Comparison of ENCODE assay signal across 8 cellular contexts in genomic region chr16:89422905-89423630, GRCh38.
DNase-seq lines count a peak whose midpoint lies in the region; ATAC-seq and TF ChIP-seq lines count a peak whose summit lies in the region.

No MANE protein-coding gene starts in this region.

- no peak for TF ChIP-seq CTCF in AG10803 (conservative IDR thresholded peaks at IDR 0.05; ENCODE audit: low read length)

- intact Hi-C loops in left ventricle myocardium superior (cut with micrococcal nuclease), result no loop called here

- DNase-seq in AG10803 (ENCODE audit: low read depth), result peak; percentile 45
- peak; percentile 54 for DNase-seq in activated T-cell treated with anti-CD3 and anti-CD28 coated beads for 24 hours (ENCODE audit: low read depth)
- DNase-seq in left ventricle myocardium superior, result no peak
- DNase-seq in stimulated activated CD8-positive, alpha-beta memory T cell treated with anti-CD3 and anti-CD28 coated beads, Interleukin-4, amount 100 ng/mL, for 24 hours (ENCODE audit: low read depth), result peak; percentile 65
- DNase-seq in NCI-H748 treated with DMSO at 0.1 percent for 48 hours (lab: John Stamatoyannopoulos, UW), result no peak
- no peak for DNase-seq in NCI-H1105 (lab: John Stamatoyannopoulos, UW)

- peak; percentile 62 for ATAC-seq in GM19455 (IDR thresholded peaks at IDR 0.05; ENCODE audit: unreplicated experiment)
- ATAC-seq in HG03565 (IDR thresholded peaks at IDR 0.05; ENCODE audit: unreplicated experiment), result peak; percentile 56
- ATAC-seq in left ventricle myocardium superior, result peak; percentile 49

- H3K4me3 ChIP-seq in AG10803 (ENCODE audit: low read length), result no peak overlapping the region

Comparison
In these comparisons a context has a peak if more than half of its experiments do, and no peak if none do; other contexts are left out.
1. DNase-seq: peak in AG10803 (single experiment), activated T-cell treated with anti-CD3 and anti-CD28 coated beads for 24 hours (single experiment) and stimulated activated CD8-positive, alpha-beta memory T cell treated with anti-CD3 and anti-CD28 coated beads, Interleukin-4, amount 100 ng/mL, for 24 hours (single experiment); none in left ventricle myocardium superior (single experiment), NCI-H748 treated with DMSO at 0.1 percent for 48 hours (single experiment) and NCI-H1105 (single experiment).
2. Peak in every context shown above with its lines, with median percentiles within 50 percentile points of each other: ATAC-seq.